ENCODE assay signal across 8 cellular contexts in the genomic region with DNA sequence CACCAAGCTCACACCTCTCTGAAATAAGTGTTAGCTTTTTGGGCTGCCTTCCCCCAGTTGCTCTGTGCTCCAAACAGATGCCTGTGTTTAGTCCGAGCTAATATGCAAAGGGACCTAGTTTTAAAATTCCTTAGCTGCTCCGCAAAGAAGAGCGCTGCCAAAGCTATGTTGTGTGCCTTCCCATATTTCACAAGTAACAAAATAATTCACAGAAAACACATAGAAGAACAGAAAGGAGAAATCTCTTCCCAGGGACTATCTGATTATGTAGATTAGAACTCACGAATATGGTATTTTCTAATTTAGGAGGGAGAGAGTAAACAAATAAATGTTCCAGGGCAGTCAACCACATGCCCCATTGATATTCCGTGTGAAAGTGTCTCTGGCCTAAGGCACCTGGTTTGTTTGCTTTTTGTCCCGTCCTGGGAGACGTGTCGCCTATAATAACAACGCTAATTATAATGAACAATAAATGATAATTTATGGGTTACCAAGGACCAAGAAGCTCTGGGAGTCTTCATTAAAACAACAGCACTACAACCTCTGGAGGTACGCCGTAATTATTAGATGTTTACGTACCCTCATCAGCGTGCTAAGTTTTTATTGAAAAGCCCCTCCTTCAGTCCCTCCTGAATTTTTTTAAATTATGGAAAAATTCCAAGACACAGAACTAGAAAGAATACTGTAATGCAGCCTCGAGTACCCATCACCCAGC.
A peak's percentile ranks its signal among the peaks of the same experiment; 100 is the strongest.
DNase-seq lines count a peak whose midpoint lies in the region; ATAC-seq lines count a peak whose summit lies in the region.

No MANE protein-coding gene starts in this region.

- H3K9me3 ChIP-seq in endocrine pancreas (ENCODE audit: control insufficient read depth, low read length) = no peaks in the 10 kb centered on the region

- DNase-seq in NCI-H748 (lab: John Stamatoyannopoulos, UW; ENCODE audit: unreplicated experiment) (peak; percentile 41), pons (ENCODE audit: low spot score) (peak; percentile 60)

- no peak for ATAC-seq in HG02610 (IDR thresholded peaks at IDR 0.05; ENCODE audit: unreplicated experiment)
- ATAC-seq in HG03439 (IDR thresholded peaks at IDR 0.05; ENCODE audit: unreplicated experiment) = no peak
- ATAC-seq in HG02840 (IDR thresholded peaks at IDR 0.05; ENCODE audit: low FRiP score, unreplicated experiment) = no peak
- no peak for ATAC-seq in HG03460 (IDR thresholded peaks at IDR 0.05; ENCODE audit: unreplicated experiment)

- H3K27me3 ChIP-seq in endocrine pancreas (ENCODE audit: control insufficient read depth, insufficient read depth, low read length) = no peaks in the 10 kb centered on the region

- H3K36me3 ChIP-seq in endocrine pancreas (ENCODE audit: control insufficient read depth, insufficient read depth, low read length) = no peaks in the 10 kb centered on the region

- peaks cover 12% of the 10 kb centered on the region for H3K4me1 ChIP-seq in endocrine pancreas (ENCODE audit: control insufficient read depth, insufficient read depth, low read length)

- peak overlapping the region; percentile 10 for H3K9ac ChIP-seq in endocrine pancreas (ENCODE audit: control insufficient read depth, insufficient read depth, low read length)

- H3K4me3 ChIP-seq in GM08714 (ENCODE audit: low read length) = peak overlapping the region; percentile 57
- H3K4me3 ChIP-seq in endocrine pancreas (ENCODE audit: control insufficient read depth, insufficient read depth, low read length) = peak overlapping the region; percentile 84
